Comparison of ENCODE assay signal across 18 cellular contexts in genomic region chr3:184003187-184003967, GRCh38. TPM values are rescaled to one million over a fixed set of nuclear protein-coding genes. Genes with fewer than 3 reads are reported as not detected.
DNase-seq lines count a peak whose midpoint lies in the region; ATAC-seq and TF ChIP-seq lines count a peak whose summit lies in the region.
"Had no signal": no experiment of that assay in that cellular context is flagged by ENCODE, and none has a peak within 500 bp of the region (broad histone marks: within the 10 kb centered on the region; RNA-seq: fewer than 3 reads in every experiment).

No MANE protein-coding gene starts in this region.

- H3K4ac ChIP-seq in mesenchymal stem cell (ENCODE audit: low read depth in 1 of 2, low read length in 2 of 2), result no peak overlapping the region

- H2BK5ac ChIP-seq in mesenchymal stem cell (ENCODE audit: low read depth, low read length, poor library complexity, severe bottlenecking), result no peak overlapping the region

- H2AK5ac ChIP-seq in mesenchymal stem cell (ENCODE audit: low read length, severe bottlenecking), result peak overlapping the region; percentile 83

- TF ChIP-seq POLR2A in prostate gland (IDR thresholded peaks at IDR 0.05), result no peak

- H3K27me3 Mint-ChIP-seq in dendritic cell treated with granulocyte-macrophage colony-stimulating factor and Interleukin-4, amounts not matched to agents 40 ng/mL and 50 ng/mL, for 4 days, result no peaks in the 10 kb centered on the region
- H3K27me3 Mint-ChIP-seq in activated T-cell treated with anti-CD3 and anti-CD28 coated beads, Interleukin-2, amount 50 U/mL, for 72 hours (ENCODE audit: low read depth), result no peaks in the 10 kb centered on the region
- no peaks in the 10 kb centered on the region for H3K27me3 Mint-ChIP-seq in CD14-positive monocyte (ENCODE audit: low read depth in 3 of 3)

- H3K4me1 Mint-ChIP-seq in dendritic cell treated with granulocyte-macrophage colony-stimulating factor and Interleukin-4, amounts not matched to agents 40 ng/mL and 50 ng/mL, for 4 days (ENCODE audit: low read depth), result peaks cover 65% of the 10 kb centered on the region
- peaks cover 12% of the 10 kb centered on the region for H3K4me1 Mint-ChIP-seq in activated T-cell treated with anti-CD3 and anti-CD28 coated beads, Interleukin-2, amount 50 U/mL, for 72 hours (ENCODE audit: low read depth)
- H3K4me1 Mint-ChIP-seq in CD14-positive monocyte, result peaks cover 34% of the 10 kb centered on the region

- CTCF ChIA-PET in AG04450 (lab: Charles Lee), result interaction anchor here (0.8 to 1.4 kb wide), 3 partner anchors 14 to 286 kb away, joined by 3 to 7 read pairs (median 6); partner anchors contain the start of gene ABCC5

- no peak overlapping the region for H2BK120ac ChIP-seq in mesenchymal stem cell (ENCODE audit: low read depth, low read length)

- peaks cover 18% of the 10 kb centered on the region for H3K4me1 ChIP-seq in mesenchymal stem cell (ENCODE audit: control insufficient read depth, insufficient read depth, low read depth, low read length)
- peaks cover 4% of the 10 kb centered on the region for H3K4me1 ChIP-seq in prostate gland (replicated peaks)

- no peak overlapping the region for H2BK15ac ChIP-seq in mesenchymal stem cell (ENCODE audit: low read depth, poor library complexity, severe bottlenecking)

- H3K36me3 ChIP-seq in mesenchymal stem cell (ENCODE audit: control insufficient read depth in 1 of 2, insufficient read depth in 2 of 2, low read depth in 1 of 2, low read length in 2 of 2), result peaks cover 2 to 11% of the 10 kb centered on the region in 2 experiments
- no peaks in the 10 kb centered on the region for H3K36me3 ChIP-seq in prostate gland

- DNase-seq in AG04450 (ENCODE audit: low read depth, low spot score) (peak; percentile 36), LHCN-M2 (ENCODE audit: low read depth) (peak; percentile 74), mesenchymal stem cell (peak; percentile 58), CD14-positive monocyte (ENCODE audit: low spot score) (no peak), prostate gland (ENCODE audit: low spot score) (no peak)
- DNase-seq in activated T-cell treated with anti-CD3 and anti-CD28 coated beads, Interleukin-2, amount 50 U/mL, for 72 hours, result no peak
- DNase-seq: BE2C; erythroblast; left lung; NCI-H1048; NCI-H510A treated with DMSO at 0.1 percent for 48 hours; SHP77 treated with DMSO at 0.1 percent for 48 hours; stimulated activated CD4-positive, alpha-beta T cell treated with anti-CD3 and anti-CD28 coated beads, Interleukin-2, amount 100 ng/mL, for 24 hours had no signal

- no peak overlapping the region for H2AFZ ChIP-seq in mesenchymal stem cell (ENCODE audit: low read depth, low read length)

- no peak overlapping the region for H3K23ac ChIP-seq in mesenchymal stem cell (ENCODE audit: low read length in 2 of 2)

- POLR2A ChIA-PET in AG04450 (lab: Yijun Ruan, JAX), result interaction anchor here (0.5 to 1.1 kb wide), 3 partner anchors 9 to 28 kb away, joined by 3 to 4 read pairs (median 3); no protein-coding TSS in a partner anchor

- H3K27me3 ChIP-seq in AG04450 (ENCODE audit: control insufficient read depth, insufficient read depth, low read length) (no peaks in the 10 kb centered on the region), mesenchymal stem cell (ENCODE audit: control insufficient read depth in 1 of 2, insufficient read depth in 1 of 2, low read length in 2 of 2) (no peaks in the 10 kb centered on the region), prostate gland (replicated peaks; ENCODE audit: insufficient read depth) (no peaks in the 10 kb centered on the region)
- H3K27me3 ChIP-seq: BE2C, left lung, neutrophil had no signal

- peak overlapping the region; percentile 73 for H3K27ac Mint-ChIP-seq in dendritic cell treated with granulocyte-macrophage colony-stimulating factor and Interleukin-4, amounts not matched to agents 40 ng/mL and 50 ng/mL, for 4 days
- no peak overlapping the region for H3K27ac Mint-ChIP-seq in activated T-cell treated with anti-CD3 and anti-CD28 coated beads, Interleukin-2, amount 50 U/mL, for 72 hours
- H3K27ac Mint-ChIP-seq in CD14-positive monocyte, result no peak overlapping the region

- H4K8ac ChIP-seq in mesenchymal stem cell (ENCODE audit: low read length), result no peak overlapping the region

- no peaks in the 10 kb centered on the region for H3K9me3 ChIP-seq in AG04450 (ENCODE audit: control insufficient read depth, insufficient read depth, low read length)
- no peaks in the 10 kb centered on the region for H3K9me3 ChIP-seq in mesenchymal stem cell (ENCODE audit: control insufficient read depth, low read length)
- H3K9me3 ChIP-seq in prostate gland, result no peaks in the 10 kb centered on the region
- H3K9me3 ChIP-seq: BE2C, left lung, neutrophil had no signal

- no peak overlapping the region for H3K14ac ChIP-seq in mesenchymal stem cell (ENCODE audit: low read length in 2 of 2)

- H3K36me3 Mint-ChIP-seq in dendritic cell treated with granulocyte-macrophage colony-stimulating factor and Interleukin-4, amounts not matched to agents 40 ng/mL and 50 ng/mL, for 4 days (ENCODE audit: low read depth), result peaks cover 37% of the 10 kb centered on the region
- H3K36me3 Mint-ChIP-seq in activated T-cell treated with anti-CD3 and anti-CD28 coated beads, Interleukin-2, amount 50 U/mL, for 72 hours (ENCODE audit: insufficient read depth in 2 of 2), result peaks cover 0 to 2% of the 10 kb centered on the region in 2 donors
- H3K36me3 Mint-ChIP-seq in CD14-positive monocyte, result peaks cover 10 to 20% of the 10 kb centered on the region in 2 donors

- H3K4me3 Mint-ChIP-seq in dendritic cell treated with granulocyte-macrophage colony-stimulating factor and Interleukin-4, amounts not matched to agents 40 ng/mL and 50 ng/mL, for 4 days, result peak overlapping the region; percentile 9
- H3K4me3 Mint-ChIP-seq in activated T-cell treated with anti-CD3 and anti-CD28 coated beads, Interleukin-2, amount 50 U/mL, for 72 hours, result no peak overlapping the region
- H3K4me3 Mint-ChIP-seq in CD14-positive monocyte, result no peak overlapping the region

- no peak for ATAC-seq in activated T-cell treated with anti-CD3 and anti-CD28 coated beads, Interleukin-2, amount 50 U/mL, for 72 hours (replicated peaks in 1 of 2)
- ATAC-seq in GM18517 (IDR thresholded peaks at IDR 0.05; ENCODE audit: unreplicated experiment), result no peak

- no peak overlapping the region for H2BK12ac ChIP-seq in mesenchymal stem cell (ENCODE audit: low read length in 2 of 2)

- H4K91ac ChIP-seq in mesenchymal stem cell (ENCODE audit: low read length), result no peak overlapping the region

- intact Hi-C loops in dendritic cell treated with granulocyte-macrophage colony-stimulating factor and Interleukin-4, amounts not matched to agents 40 ng/mL and 50 ng/mL, for 4 days (cut with micrococcal nuclease), result no loop called here
- intact Hi-C loops in CD14-positive monocyte (cut with micrococcal nuclease) (no loop called here), prostate gland (cut with DNase I) (no loop called here)

- peaks cover 23% of the 10 kb centered on the region for H3K79me1 ChIP-seq in mesenchymal stem cell (replicated peaks; ENCODE audit: low read length, poor library complexity, severe bottlenecking)

- no peak overlapping the region for H3K4me3 ChIP-seq in AG04450 (ENCODE audit: low read depth, low read length)
- H3K4me3 ChIP-seq in mesenchymal stem cell (ENCODE audit: insufficient read depth in 1 of 2, low read depth in 1 of 2, low read length in 2 of 2), result no peak overlapping the region
- no peak overlapping the region for H3K4me3 ChIP-seq in prostate gland
- H3K4me3 ChIP-seq: left lung had no signal

- WGBS in mesenchymal stem cell, result 74% methylated on average over 5 of the region's 5 CpGs
- 87% methylated on average over 5 of the region's 5 CpGs for WGBS in prostate gland

- no peaks in the 10 kb centered on the region for H3K9me3 Mint-ChIP-seq in dendritic cell treated with granulocyte-macrophage colony-stimulating factor and Interleukin-4, amounts not matched to agents 40 ng/mL and 50 ng/mL, for 4 days
- no peaks in the 10 kb centered on the region for H3K9me3 Mint-ChIP-seq in activated T-cell treated with anti-CD3 and anti-CD28 coated beads, Interleukin-2, amount 50 U/mL, for 72 hours
- peaks cover 0 to 2% (median 0%) of the 10 kb centered on the region in 7 donors for H3K9me3 Mint-ChIP-seq in CD14-positive monocyte

- no peak overlapping the region for H3K18ac ChIP-seq in mesenchymal stem cell (ENCODE audit: low read depth in 1 of 2, low read length in 2 of 2)

- H3K4me2 ChIP-seq in mesenchymal stem cell (ENCODE audit: low read length, poor library complexity, severe bottlenecking), result no peak overlapping the region

- H3K9ac ChIP-seq in mesenchymal stem cell (ENCODE audit: low read length), result peak overlapping the region; percentile 45

- TF ChIP-seq CTCF in AG04450 (IDR thresholded peaks at IDR 0.05; ENCODE audit: low read depth, low read length), result no peak
- TF ChIP-seq CTCF in CD14-positive monocyte (IDR thresholded peaks at IDR 0.05), result no peak
- TF ChIP-seq CTCF in prostate gland (IDR thresholded peaks at IDR 0.05), result no peak

- H3K27ac ChIP-seq in AG04450 (ENCODE audit: low read depth, low read length) (peak overlapping the region; percentile 62), mesenchymal stem cell (ENCODE audit: low read length, poor library complexity, severe bottlenecking) (peak overlapping the region; percentile 87), prostate gland (no peak overlapping the region)
- H3K27ac ChIP-seq: neutrophil had no signal

RNA-seq across cellular contexts. Expression of gene ABCC5, which starts 14.3 kb away (rescaled TPM):
- polyA plus RNA-seq in AG04450 (2011; rRNA removed), result 27.4 and 30.6 TPM in 2 replicates
- 19.5 and 20.5 TPM in 2 replicates for polyA minus RNA-seq in AG04450 (2011; rRNA and poly(A)+ RNA removed)
- 18.9 and 26.7 TPM in 2 replicates for total RNA-seq in LHCN-M2 (2014; rRNA removed)
- 8.3 TPM for polyA plus RNA-seq in LHCN-M2 (2012)
- polyA plus RNA-seq in mesenchymal stem cell (2013, experiment 1 of 2), result 14.0 TPM
- polyA plus RNA-seq in mesenchymal stem cell (2013, experiment 2 of 2), result 13.5 TPM
- 10 to 100 TPM; 18.2 to 22.4 TPM for total RNA-seq in activated T-cell treated with anti-CD3 and anti-CD28 coated beads, Interleukin-2, amount 50 U/mL, for 72 hours
- polyA plus RNA-seq in CD14-positive monocyte, result 1 to 10 TPM; 6.2 to 7.7 TPM
- total RNA-seq in prostate gland, result 10 to 100 TPM; 17.9 to 43.6 TPM

RNA-seq across cellular contexts. Expression of gene HTR3D, which starts 28.2 kb away (rescaled TPM):
- polyA plus RNA-seq in AG04450 (2011; rRNA removed), result not detected in 2 replicates
- not detected in 2 replicates for polyA minus RNA-seq in AG04450 (2011; rRNA and poly(A)+ RNA removed)
- not detected in 2 replicates for total RNA-seq in LHCN-M2 (2014; rRNA removed)
- polyA plus RNA-seq in LHCN-M2 (2012), result not detected
- not detected for polyA plus RNA-seq in mesenchymal stem cell (2013, experiment 1 of 2)
- not detected for polyA plus RNA-seq in mesenchymal stem cell (2013, experiment 2 of 2)
- total RNA-seq in activated T-cell treated with anti-CD3 and anti-CD28 coated beads, Interleukin-2, amount 50 U/mL, for 72 hours, result not detected
- not detected for polyA plus RNA-seq in CD14-positive monocyte
- total RNA-seq in prostate gland, result not detected
- total RNA-seq: Daoy, HT-29, left lung had no signal

RNA-seq across cellular contexts. Expression of gene HTR3C, which starts 49.5 kb away (rescaled TPM):
- not detected in 2 replicates for polyA plus RNA-seq in AG04450 (2011; rRNA removed)
- polyA minus RNA-seq in AG04450 (2011; rRNA and poly(A)+ RNA removed), result not detected in 2 replicates
- not detected in 2 replicates for total RNA-seq in LHCN-M2 (2014; rRNA removed)
- polyA plus RNA-seq in LHCN-M2 (2012), result not detected
- polyA plus RNA-seq in mesenchymal stem cell (2013, experiment 1 of 2), result not detected
- not detected for polyA plus RNA-seq in mesenchymal stem cell (2013, experiment 2 of 2)
- not detected for total RNA-seq in activated T-cell treated with anti-CD3 and anti-CD28 coated beads, Interleukin-2, amount 50 U/mL, for 72 hours
- polyA plus RNA-seq in CD14-positive monocyte, result not detected
- under 1 TPM in 1 of 2 donors, not detected in 1; 0.50 TPM for total RNA-seq in prostate gland
- total RNA-seq: Daoy, HT-29 had no signal

Comparison
In these comparisons a context has a peak if more than half of its experiments do, and no peak if none do; other contexts are left out.
1. DNase-seq: peak in AG04450 (single experiment), LHCN-M2 (single experiment) and mesenchymal stem cell (single experiment); none in activated T-cell treated with anti-CD3 and anti-CD28 coated beads, Interleukin-2, amount 50 U/mL, for 72 hours (0 of 2), CD14-positive monocyte (single experiment) and prostate gland (single experiment).
2. H3K27ac ChIP-seq: peak in AG04450 (single experiment) and mesenchymal stem cell (single experiment); none in prostate gland (0 of 2).